8 cellular contexts compared by ENCODE assay signal in genomic region chr3:177201707-177202397, GRCh38. TPM values are rescaled to one million over a fixed set of nuclear protein-coding genes. Genes with fewer than 3 reads are reported as not detected.
A peak's percentile ranks its signal among the peaks of the same experiment; 100 is the strongest.
DNase-seq lines count a peak whose midpoint lies in the region; ATAC-seq, FAIRE-seq and TF ChIP-seq lines count a peak whose summit lies in the region.

No MANE protein-coding gene starts in this region.

- H4K91ac ChIP-seq in neuronal stem cell (ENCODE audit: low read depth, low read length, poor library complexity) = no peak overlapping the region

- no peaks in the 10 kb centered on the region for H3K36me3 ChIP-seq in CD4-positive, alpha-beta memory T cell (ENCODE audit: insufficient read depth, low read length)
- H3K36me3 ChIP-seq in neutrophil (no peaks in the 10 kb centered on the region), neuronal stem cell (replicated peaks in 1 of 2; ENCODE audit: control insufficient read depth in 2 of 2, insufficient read depth in 2 of 2, low read length in 2 of 2) (no peaks in the 10 kb centered on the region)

- peaks cover 46% of the 10 kb centered on the region for H3K4me1 ChIP-seq in CD4-positive, alpha-beta memory T cell (ENCODE audit: insufficient read depth, low read length)
- H3K4me1 ChIP-seq in neutrophil (ENCODE audit: control insufficient read depth in 1 of 2, insufficient read depth in 1 of 2, low read depth in 1 of 2, low read length in 1 of 2) = peaks cover 41 to 44% of the 10 kb centered on the region in 2 experiments
- H3K4me1 ChIP-seq in neuronal stem cell (ENCODE audit: control insufficient read depth in 2 of 2, insufficient read depth in 1 of 2, low read depth in 1 of 2, low read length in 2 of 2) = peaks cover 6 to 14% of the 10 kb centered on the region in 2 donors

- H3K4ac ChIP-seq in neuronal stem cell (ENCODE audit: low read length) = no peak overlapping the region

- no peak overlapping the region for H2AFZ ChIP-seq in neuronal stem cell (ENCODE audit: low read length)

- no peak overlapping the region for H3K18ac ChIP-seq in neuronal stem cell (ENCODE audit: low read length)

- POLR2A ChIA-PET in CD4-positive, alpha-beta memory T cell (lab: Charles Lee; ENCODE audit: partially characterized antibody) = interaction anchor here (0.9 to 12.4 kb wide), 10 partner anchors 9 to 396 kb away, joined by 3 to 529 read pairs (median 4); no protein-coding TSS in a partner anchor

- no peak for TF ChIP-seq CTCF in neutrophil (IDR thresholded peaks at IDR 0.05)

- H3K27ac Mint-ChIP-seq in CD4-positive, alpha-beta memory T cell = peak overlapping the region; percentile 75 to 97 (median 93)
- H3K27ac Mint-ChIP-seq in activated T-cell treated with anti-CD3 and anti-CD28 coated beads, Interleukin-2, amount 50 U/mL, for 24 hours = peak overlapping the region; percentile 98

- H3K27ac ChIP-seq in CD4-positive, alpha-beta memory T cell (ENCODE audit: low read depth, low read length) = peak overlapping the region; percentile 40
- H3K27ac ChIP-seq in neutrophil (peak overlapping the region; percentile 85), neuronal stem cell (replicated peaks; ENCODE audit: low read length) (no peak overlapping the region)

- DNase-seq in CD4-positive, alpha-beta memory T cell = peak; percentile 71 to 83 (median 79)
- DNase-seq in KBM-7 (peak; percentile 63), neuronal stem cell (ENCODE audit: low spot score) (no peak), urothelium cell line (ENCODE audit: low spot score) (no peak), SW 1271 (lab: John Stamatoyannopoulos, UW) (no peak)
- DNase-seq in activated T-cell treated with anti-CD3 and anti-CD28 coated beads, Interleukin-2, amount 50 U/mL, for 24 hours = no peak

- peak; percentile 71 for ATAC-seq in GM21515 (IDR thresholded peaks at IDR 0.05; ENCODE audit: unreplicated experiment)

- H4K8ac ChIP-seq in neuronal stem cell (ENCODE audit: low read depth, low read length) = no peak overlapping the region

- no peak overlapping the region for H2BK5ac ChIP-seq in neuronal stem cell (ENCODE audit: low read length)

- intact Hi-C loops in CD4-positive, alpha-beta memory T cell (cut with micrococcal nuclease) = loop anchor here (2.0 kb wide), 1 partner anchor 83 kb away; no protein-coding TSS in a partner anchor

- no peaks in the 10 kb centered on the region for H3K79me1 ChIP-seq in neuronal stem cell (ENCODE audit: low read depth, low read length)

- H3K9me3 ChIP-seq in CD4-positive, alpha-beta memory T cell (ENCODE audit: control insufficient read depth in 1 of 2, low read length in 2 of 2) = no peaks in the 10 kb centered on the region
- H3K9me3 ChIP-seq in neutrophil = no peaks in the 10 kb centered on the region
- peaks cover 1 to 9% of the 10 kb centered on the region in 2 donors for H3K9me3 ChIP-seq in neuronal stem cell (replicated peaks in 1 of 2; ENCODE audit: control insufficient read depth in 2 of 2, insufficient read depth in 1 of 2, low read depth in 1 of 2, low read length in 2 of 2)

- H2BK12ac ChIP-seq in neuronal stem cell (ENCODE audit: low read length) = no peak overlapping the region

- H3K4me3 Mint-ChIP-seq in CD4-positive, alpha-beta memory T cell = peak overlapping the region; percentile 75 to 87 (median 82)
- H3K4me3 Mint-ChIP-seq in activated T-cell treated with anti-CD3 and anti-CD28 coated beads, Interleukin-2, amount 50 U/mL, for 24 hours = peak overlapping the region; percentile 56

- H3K9ac ChIP-seq in neuronal stem cell (ENCODE audit: low read depth, low read length, poor library complexity) = no peak overlapping the region

- H3K9me3 Mint-ChIP-seq in CD4-positive, alpha-beta memory T cell = no peaks in the 10 kb centered on the region
- no peaks in the 10 kb centered on the region for H3K9me3 Mint-ChIP-seq in activated T-cell treated with anti-CD3 and anti-CD28 coated beads, Interleukin-2, amount 50 U/mL, for 24 hours

- H3K4me3 ChIP-seq in CD4-positive, alpha-beta memory T cell (ENCODE audit: low read length in 2 of 2) = peak overlapping the region; percentile 4 to 21
- H3K4me3 ChIP-seq in neutrophil (ENCODE audit: low read depth in 1 of 2, low read length in 1 of 2) (peak overlapping the region; percentile 28 to 55), neuronal stem cell (ENCODE audit: low read length in 2 of 2) (no peak overlapping the region)

- no CpG with 5 or more reads among the region's 8 CpGs for WGBS in neuronal stem cell (ENCODE audit: extremely low coverage in 2 of 2, insufficient read length in 2 of 2, insufficient replicate concordance in 1 of 2), 2 donors

- no peak overlapping the region for H2BK15ac ChIP-seq in neuronal stem cell (ENCODE audit: low read length)

- no peak overlapping the region for H2BK120ac ChIP-seq in neuronal stem cell (ENCODE audit: low read depth, low read length)

- no peaks in the 10 kb centered on the region for H3K27me3 ChIP-seq in CD4-positive, alpha-beta memory T cell (ENCODE audit: insufficient read depth, low read length)
- H3K27me3 ChIP-seq in neutrophil (no peaks in the 10 kb centered on the region), neuronal stem cell (ENCODE audit: control insufficient read depth in 3 of 3, insufficient read depth in 3 of 3, low read depth in 1 of 3, low read length in 3 of 3) (no peaks in the 10 kb centered on the region)

- H3K36me3 Mint-ChIP-seq in CD4-positive, alpha-beta memory T cell = peaks cover 0 to 8% of the 10 kb centered on the region in 2 donors
- H3K36me3 Mint-ChIP-seq in activated T-cell treated with anti-CD3 and anti-CD28 coated beads, Interleukin-2, amount 50 U/mL, for 24 hours (ENCODE audit: low read depth) = no peaks in the 10 kb centered on the region

- CTCF ChIA-PET in CD4-positive, alpha-beta memory T cell (lab: Charles Lee; ENCODE audit: partially characterized antibody) = interaction anchor here (0.7 to 11.0 kb wide), 6 partner anchors 41 to 577 kb away, joined by 3 to 126 read pairs (median 3); no protein-coding TSS in a partner anchor

- no peak for FAIRE-seq in urothelium cell line (lab: Jason Lieb, UNC)

- no peak overlapping the region for H3K23ac ChIP-seq in neuronal stem cell (ENCODE audit: low read depth, low read length, poor library complexity)

- no peaks in the 10 kb centered on the region for H3K27me3 Mint-ChIP-seq in CD4-positive, alpha-beta memory T cell
- no peaks in the 10 kb centered on the region for H3K27me3 Mint-ChIP-seq in activated T-cell treated with anti-CD3 and anti-CD28 coated beads, Interleukin-2, amount 50 U/mL, for 24 hours

- no peak overlapping the region for H2AK5ac ChIP-seq in neuronal stem cell (ENCODE audit: low read depth, low read length)

- no peak overlapping the region for H3K4me2 ChIP-seq in neuronal stem cell (ENCODE audit: insufficient read depth, low read length, poor library complexity, severe bottlenecking)

- in situ Hi-C loops in KBM-7 (cut with MboI; ENCODE audit: low pct_unique_long_range_greater_than_20kb, low sequenced_read_pairs) = no loop called here

- H3K4me1 Mint-ChIP-seq in CD4-positive, alpha-beta memory T cell = peaks cover 27 to 47% (median 34%) of the 10 kb centered on the region in 4 donors
- H3K4me1 Mint-ChIP-seq in activated T-cell treated with anti-CD3 and anti-CD28 coated beads, Interleukin-2, amount 50 U/mL, for 24 hours (ENCODE audit: low read depth) = peaks cover 55% of the 10 kb centered on the region

- H3K14ac ChIP-seq in neuronal stem cell (ENCODE audit: low read length) = no peak overlapping the region

RNA-seq across cellular contexts. Expression of gene TBL1XR1, which starts 4.6 kb away (rescaled TPM):
- total RNA-seq in CD4-positive, alpha-beta memory T cell = 100 to 1,000 TPM; 159 to 172 TPM
- 10 to 100 TPM; 20.1 to 42.1 TPM for polyA plus RNA-seq in CD4-positive, alpha-beta memory T cell
- 54.4 TPM for polyA plus RNA-seq in neuronal stem cell (2013, experiment 1 of 2)
- polyA plus RNA-seq in neuronal stem cell (2013, experiment 2 of 2) = 59.6 TPM

Comparison
In these comparisons a context has a peak if more than half of its experiments do, and no peak if none do; other contexts are left out.
1. DNase-seq: peak in CD4-positive, alpha-beta memory T cell (5 of 5) and KBM-7 (single experiment); none in activated T-cell treated with anti-CD3 and anti-CD28 coated beads, Interleukin-2, amount 50 U/mL, for 24 hours (single experiment), neuronal stem cell (single experiment), urothelium cell line (single experiment) and SW 1271 (0 of 2).
2. H3K4me3 ChIP-seq: peak in CD4-positive, alpha-beta memory T cell (2 of 2) and neutrophil (2 of 2); none in neuronal stem cell (0 of 2).